Comparison of ENCODE assay signal across 19 cellular contexts in the genomic region with DNA sequence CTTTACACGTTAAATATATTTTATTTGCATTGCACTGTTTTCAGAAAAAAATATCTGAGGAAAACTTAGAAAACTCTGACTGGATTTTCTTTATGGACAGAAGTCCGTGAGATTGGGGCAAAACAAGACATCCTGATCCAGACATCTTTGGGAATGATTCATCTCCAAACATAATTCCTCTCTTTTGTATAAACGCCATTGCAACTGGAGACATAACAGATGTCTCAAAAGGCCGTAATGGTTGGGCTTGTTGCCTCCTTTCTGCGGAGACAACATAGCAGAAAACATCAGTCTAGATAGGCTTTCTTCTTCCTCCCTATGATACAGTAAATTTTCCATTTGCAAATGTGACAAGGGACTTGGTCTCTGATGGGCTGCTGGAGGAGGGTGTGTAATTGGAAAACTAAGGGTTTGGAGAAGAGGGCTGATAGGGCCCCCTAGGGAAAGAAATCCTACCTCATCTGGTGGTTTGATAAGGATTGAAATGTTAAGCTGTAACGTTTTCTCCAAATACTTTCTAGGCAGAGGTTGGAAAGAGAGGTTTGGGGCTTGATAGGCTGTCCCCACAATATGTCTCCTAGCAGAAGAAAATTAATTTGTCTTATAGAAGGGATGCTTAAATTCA.
DNase-seq lines count a peak whose midpoint lies in the region; ATAC-seq and TF ChIP-seq lines count a peak whose summit lies in the region.
"Had no signal": no experiment of that assay in that cellular context is flagged by ENCODE, and none has a peak within 500 bp of the region (broad histone marks: within the 10 kb centered on the region; RNA-seq: fewer than 3 reads in every experiment).

No MANE protein-coding gene starts in this region.

- H3K27me3 Mint-ChIP-seq in WTC11 (ENCODE audit: low read depth) = no peaks in the 10 kb centered on the region
- H3K27me3 Mint-ChIP-seq: B cell; CD4-positive, alpha-beta T cell had no signal

- intact Hi-C loops in posterior cingulate gyrus (cut with DNase I) (no loop called here), Right ventricle myocardium superior (cut with DNase I) (no loop called here)

- DNase-seq in GM03348 (ENCODE audit: low spot score) (peak; percentile 37), WTC11 (ENCODE audit: low spot score) (no peak), islet precursor cell (peak; percentile 43), posterior cingulate gyrus (no peak), Right ventricle myocardium superior (no peak)
- DNase-seq: ACHN; CD4-positive, alpha-beta T cell; DMS153; GOT3; NCI-H187; NCI-H2107; NCI-H2227 treated with DMSO at 0.1 percent for 48 hours; NCI-H524; PC-3; RPMI8226; T-helper 1 cell had no signal

- peaks cover 13% of the 10 kb centered on the region for H3K4me1 Mint-ChIP-seq in WTC11
- H3K4me1 Mint-ChIP-seq: B cell had no signal

- no peak for TF ChIP-seq CTCF in WTC11 (IDR thresholded peaks at IDR 0.05)

- H3K4me3 Mint-ChIP-seq in WTC11 = no peak overlapping the region
- H3K4me3 Mint-ChIP-seq: B cell; CD4-positive, alpha-beta T cell had no signal

- CTCF ChIA-PET in WTC11 (lab: Charles Lee) = no interaction called here

- peaks cover 8% of the 10 kb centered on the region; the same call in 1 of the 2 replicates for H3K36me3 Mint-ChIP-seq in WTC11

- POLR2A ChIA-PET in WTC11 (lab: Charles Lee) = no interaction called here

- no peak overlapping the region for H3K27ac Mint-ChIP-seq in WTC11
- H3K27ac Mint-ChIP-seq: B cell; CD4-positive, alpha-beta T cell had no signal

- ATAC-seq in WTC11 = peak; percentile 39; the same call in 1 of the 2 replicates
- ATAC-seq in HG03571 (IDR thresholded peaks at IDR 0.05; ENCODE audit: unreplicated experiment) = no peak
- ATAC-seq in Right ventricle myocardium superior (ENCODE audit: poor library complexity) = no peak
- no peak for ATAC-seq in HG02763 (IDR thresholded peaks at IDR 0.05; ENCODE audit: unreplicated experiment)
- ATAC-seq: PC-3 had no signal

- H3K9me3 Mint-ChIP-seq in WTC11 = peaks cover 24% of the 10 kb centered on the region

TF ChIP-seq in WTC11, 78 proteins besides CTCF, POLR2A, EP300 and RAD21 (continues in another document):
- TF ChIP-seq, protein P1, sequence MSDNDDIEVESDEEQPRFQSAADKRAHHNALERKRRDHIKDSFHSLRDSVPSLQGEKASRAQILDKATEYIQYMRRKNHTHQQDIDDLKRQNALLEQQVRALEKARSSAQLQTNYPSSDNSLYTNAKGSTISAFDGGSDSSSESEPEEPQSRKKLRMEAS (CRISPR knock-in tag; IDR thresholded peaks at IDR 0.05) = no peak
- TF ChIP-seq, protein P2, sequence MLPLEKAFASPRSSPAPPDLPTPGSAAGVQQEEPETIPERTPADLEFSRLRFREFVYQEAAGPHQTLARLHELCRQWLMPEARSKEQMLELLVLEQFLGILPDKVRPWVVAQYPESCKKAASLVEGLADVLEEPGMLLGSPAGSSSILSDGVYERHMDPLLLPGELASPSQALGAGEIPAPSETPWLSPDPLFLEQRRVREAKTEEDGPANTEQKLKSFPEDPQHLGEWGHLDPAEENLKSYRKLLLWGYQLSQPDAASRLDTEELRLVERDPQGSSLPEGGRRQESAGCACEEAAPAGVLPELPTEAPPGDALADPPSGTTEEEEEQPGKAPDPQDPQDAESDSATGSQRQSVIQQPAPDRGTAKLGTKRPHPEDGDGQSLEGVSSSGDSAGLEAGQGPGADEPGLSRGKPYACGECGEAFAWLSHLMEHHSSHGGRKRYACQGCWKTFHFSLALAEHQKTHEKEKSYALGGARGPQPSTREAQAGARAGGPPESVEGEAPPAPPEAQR (CRISPR knock-in tag; IDR thresholded peaks at IDR 0.05) = no peak
- TF ChIP-seq, protein P3, sequence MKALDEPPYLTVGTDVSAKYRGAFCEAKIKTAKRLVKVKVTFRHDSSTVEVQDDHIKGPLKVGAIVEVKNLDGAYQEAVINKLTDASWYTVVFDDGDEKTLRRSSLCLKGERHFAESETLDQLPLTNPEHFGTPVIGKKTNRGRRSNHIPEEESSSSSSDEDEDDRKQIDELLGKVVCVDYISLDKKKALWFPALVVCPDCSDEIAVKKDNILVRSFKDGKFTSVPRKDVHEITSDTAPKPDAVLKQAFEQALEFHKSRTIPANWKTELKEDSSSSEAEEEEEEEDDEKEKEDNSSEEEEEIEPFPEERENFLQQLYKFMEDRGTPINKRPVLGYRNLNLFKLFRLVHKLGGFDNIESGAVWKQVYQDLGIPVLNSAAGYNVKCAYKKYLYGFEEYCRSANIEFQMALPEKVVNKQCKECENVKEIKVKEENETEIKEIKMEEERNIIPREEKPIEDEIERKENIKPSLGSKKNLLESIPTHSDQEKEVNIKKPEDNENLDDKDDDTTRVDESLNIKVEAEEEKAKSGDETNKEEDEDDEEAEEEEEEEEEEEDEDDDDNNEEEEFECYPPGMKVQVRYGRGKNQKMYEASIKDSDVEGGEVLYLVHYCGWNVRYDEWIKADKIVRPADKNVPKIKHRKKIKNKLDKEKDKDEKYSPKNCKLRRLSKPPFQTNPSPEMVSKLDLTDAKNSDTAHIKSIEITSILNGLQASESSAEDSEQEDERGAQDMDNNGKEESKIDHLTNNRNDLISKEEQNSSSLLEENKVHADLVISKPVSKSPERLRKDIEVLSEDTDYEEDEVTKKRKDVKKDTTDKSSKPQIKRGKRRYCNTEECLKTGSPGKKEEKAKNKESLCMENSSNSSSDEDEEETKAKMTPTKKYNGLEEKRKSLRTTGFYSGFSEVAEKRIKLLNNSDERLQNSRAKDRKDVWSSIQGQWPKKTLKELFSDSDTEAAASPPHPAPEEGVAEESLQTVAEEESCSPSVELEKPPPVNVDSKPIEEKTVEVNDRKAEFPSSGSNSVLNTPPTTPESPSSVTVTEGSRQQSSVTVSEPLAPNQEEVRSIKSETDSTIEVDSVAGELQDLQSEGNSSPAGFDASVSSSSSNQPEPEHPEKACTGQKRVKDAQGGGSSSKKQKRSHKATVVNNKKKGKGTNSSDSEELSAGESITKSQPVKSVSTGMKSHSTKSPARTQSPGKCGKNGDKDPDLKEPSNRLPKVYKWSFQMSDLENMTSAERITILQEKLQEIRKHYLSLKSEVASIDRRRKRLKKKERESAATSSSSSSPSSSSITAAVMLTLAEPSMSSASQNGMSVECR (CRISPR knock-in tag; IDR thresholded peaks at IDR 0.05; ENCODE audit: borderline replicate concordance) = no peak
- TF ChIP-seq ATF1 (CRISPR knock-in tag; IDR thresholded peaks at IDR 0.05) (no peak), PRRX2 (CRISPR knock-in tag; IDR thresholded peaks at IDR 0.05) (no peak), NFE2L1 (CRISPR knock-in tag; IDR thresholded peaks at IDR 0.05) (no peak), ZNF671 (CRISPR knock-in tag; IDR thresholded peaks at IDR 0.05) (no peak), SMAD3 (CRISPR knock-in tag; IDR thresholded peaks at IDR 0.05; ENCODE audit: borderline replicate concordance) (no peak), GTF2I (CRISPR knock-in tag; conservative IDR thresholded peaks at IDR 0.05) (no peak)
- TF ChIP-seq, protein P4, sequence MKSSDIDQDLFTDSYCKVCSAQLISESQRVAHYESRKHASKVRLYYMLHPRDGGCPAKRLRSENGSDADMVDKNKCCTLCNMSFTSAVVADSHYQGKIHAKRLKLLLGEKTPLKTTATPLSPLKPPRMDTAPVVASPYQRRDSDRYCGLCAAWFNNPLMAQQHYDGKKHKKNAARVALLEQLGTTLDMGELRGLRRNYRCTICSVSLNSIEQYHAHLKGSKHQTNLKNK (CRISPR knock-in tag; IDR thresholded peaks at IDR 0.05) = no peak
- TF ChIP-seq, protein P5, sequence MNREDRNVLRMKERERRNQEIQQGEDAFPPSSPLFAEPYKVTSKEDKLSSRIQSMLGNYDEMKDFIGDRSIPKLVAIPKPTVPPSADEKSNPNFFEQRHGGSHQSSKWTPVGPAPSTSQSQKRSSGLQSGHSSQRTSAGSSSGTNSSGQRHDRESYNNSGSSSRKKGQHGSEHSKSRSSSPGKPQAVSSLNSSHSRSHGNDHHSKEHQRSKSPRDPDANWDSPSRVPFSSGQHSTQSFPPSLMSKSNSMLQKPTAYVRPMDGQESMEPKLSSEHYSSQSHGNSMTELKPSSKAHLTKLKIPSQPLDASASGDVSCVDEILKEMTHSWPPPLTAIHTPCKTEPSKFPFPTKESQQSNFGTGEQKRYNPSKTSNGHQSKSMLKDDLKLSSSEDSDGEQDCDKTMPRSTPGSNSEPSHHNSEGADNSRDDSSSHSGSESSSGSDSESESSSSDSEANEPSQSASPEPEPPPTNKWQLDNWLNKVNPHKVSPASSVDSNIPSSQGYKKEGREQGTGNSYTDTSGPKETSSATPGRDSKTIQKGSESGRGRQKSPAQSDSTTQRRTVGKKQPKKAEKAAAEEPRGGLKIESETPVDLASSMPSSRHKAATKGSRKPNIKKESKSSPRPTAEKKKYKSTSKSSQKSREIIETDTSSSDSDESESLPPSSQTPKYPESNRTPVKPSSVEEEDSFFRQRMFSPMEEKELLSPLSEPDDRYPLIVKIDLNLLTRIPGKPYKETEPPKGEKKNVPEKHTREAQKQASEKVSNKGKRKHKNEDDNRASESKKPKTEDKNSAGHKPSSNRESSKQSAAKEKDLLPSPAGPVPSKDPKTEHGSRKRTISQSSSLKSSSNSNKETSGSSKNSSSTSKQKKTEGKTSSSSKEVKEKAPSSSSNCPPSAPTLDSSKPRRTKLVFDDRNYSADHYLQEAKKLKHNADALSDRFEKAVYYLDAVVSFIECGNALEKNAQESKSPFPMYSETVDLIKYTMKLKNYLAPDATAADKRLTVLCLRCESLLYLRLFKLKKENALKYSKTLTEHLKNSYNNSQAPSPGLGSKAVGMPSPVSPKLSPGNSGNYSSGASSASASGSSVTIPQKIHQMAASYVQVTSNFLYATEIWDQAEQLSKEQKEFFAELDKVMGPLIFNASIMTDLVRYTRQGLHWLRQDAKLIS (CRISPR knock-in tag; IDR thresholded peaks at IDR 0.05; ENCODE audit: borderline replicate concordance) = no peak
- TF ChIP-seq, protein P6, sequence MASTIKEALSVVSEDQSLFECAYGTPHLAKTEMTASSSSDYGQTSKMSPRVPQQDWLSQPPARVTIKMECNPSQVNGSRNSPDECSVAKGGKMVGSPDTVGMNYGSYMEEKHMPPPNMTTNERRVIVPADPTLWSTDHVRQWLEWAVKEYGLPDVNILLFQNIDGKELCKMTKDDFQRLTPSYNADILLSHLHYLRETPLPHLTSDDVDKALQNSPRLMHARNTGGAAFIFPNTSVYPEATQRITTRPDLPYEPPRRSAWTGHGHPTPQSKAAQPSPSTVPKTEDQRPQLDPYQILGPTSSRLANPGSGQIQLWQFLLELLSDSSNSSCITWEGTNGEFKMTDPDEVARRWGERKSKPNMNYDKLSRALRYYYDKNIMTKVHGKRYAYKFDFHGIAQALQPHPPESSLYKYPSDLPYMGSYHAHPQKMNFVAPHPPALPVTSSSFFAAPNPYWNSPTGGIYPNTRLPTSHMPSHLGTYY (CRISPR knock-in tag; IDR thresholded peaks at IDR 0.05) = no peak

Comparison
In these comparisons a context has a peak if more than half of its experiments do, and no peak if none do; other contexts are left out.
1. DNase-seq: peak in GM03348 (single experiment) and islet precursor cell (single experiment); none in WTC11 (single experiment), posterior cingulate gyrus (0 of 10) and Right ventricle myocardium superior (single experiment).